In genomic region chr5:166810721-166811120, GRCh38 we compare ENCODE assay signal across 23 cellular contexts.
"Had no signal": no experiment of that assay in that cellular context is flagged by ENCODE, and none has a peak within 500 bp of the region (broad histone marks: within the 10 kb centered on the region; RNA-seq: fewer than 3 reads in every experiment).

No MANE protein-coding gene starts in this region.

- H3K27ac ChIP-seq: stomach, suprapubic skin, testis, thoracic aorta, thyroid gland, tibial nerve, transverse colon, upper lobe of left lung, upper lobe of right lung, uterus, vagina had no signal

- H3K4me3 ChIP-seq: stomach, suprapubic skin, thoracic aorta, thyroid gland, tibial nerve, transverse colon, upper lobe of left lung, upper lobe of right lung, uterus, vagina had no signal

- H3K9me3 ChIP-seq: testis, thoracic aorta, thyroid gland, transverse colon, upper lobe of right lung, uterus, vagina had no signal

- DNase-seq: stimulated activated CD4-positive, alpha-beta T cell treated with anti-CD3 and anti-CD28 coated beads, Interleukin-2, amount 100 ng/mL, for 48 hours; stimulated activated CD4-positive, alpha-beta T cell treated with anti-CD3 and anti-CD28 coated beads, Interleukin-4, amount 100 ng/mL, for 1 hour; stimulated activated CD4-positive, alpha-beta T cell treated with anti-CD3 and anti-CD28 coated beads, Interleukin-4, amount 100 ng/mL, for 24 hours; stimulated activated CD4-positive, alpha-beta T cell treated with anti-CD3 and anti-CD28 coated beads, Interleukin-4, amount 100 ng/mL, for 4 hours; stimulated activated CD8-positive, alpha-beta memory T cell treated with anti-CD3 and anti-CD28 coated beads, Interleukin-4, amount 100 ng/mL, for 48 hours; stimulated activated naive B cell treated with anti-CD40 and anti-IgM and Interleukin-4, amounts not matched to agents 10 μg/mL and 1 μg/mL and 100 μg/mL, for 72 hours; stimulated activated naive CD4-positive, alpha-beta T cell; stimulated activated naive CD4-positive, alpha-beta T cell treated with Interleukin-2 at 50 U/mL for 16 hours; stimulated activated naive CD8-positive, alpha-beta T cell treated with anti-CD3 and anti-CD28 coated beads, Interleukin-15, amount 100 ng/mL, for 72 hours; stimulated activated naive CD8-positive, alpha-beta T cell treated with anti-CD3 and anti-CD28 coated beads, Interleukin-15, Interleukin-2, amounts not matched to agents 100 U/mL and 50 U/mL, for 24 hours; stomach; substantia nigra; testis; thyroid gland; transverse colon; trophoblast cell; upper lobe of right lung; uterus had no signal

- H3K27me3 ChIP-seq: stomach, suprapubic skin, testis, thyroid gland, tibial nerve, transverse colon, upper lobe of left lung, upper lobe of right lung, uterus, vagina had no signal

- H3K4me1 ChIP-seq: stomach, suprapubic skin, testis, thyroid gland, tibial nerve, transverse colon, upper lobe of left lung, upper lobe of right lung, uterus, vagina had no signal

- H3K36me3 ChIP-seq: stomach, suprapubic skin, thoracic aorta, thyroid gland, tibial nerve, transverse colon, upper lobe of left lung, upper lobe of right lung, uterus, vagina had no signal
